Comparison of ENCODE assay signal across 26 cellular contexts in the genomic region with DNA sequence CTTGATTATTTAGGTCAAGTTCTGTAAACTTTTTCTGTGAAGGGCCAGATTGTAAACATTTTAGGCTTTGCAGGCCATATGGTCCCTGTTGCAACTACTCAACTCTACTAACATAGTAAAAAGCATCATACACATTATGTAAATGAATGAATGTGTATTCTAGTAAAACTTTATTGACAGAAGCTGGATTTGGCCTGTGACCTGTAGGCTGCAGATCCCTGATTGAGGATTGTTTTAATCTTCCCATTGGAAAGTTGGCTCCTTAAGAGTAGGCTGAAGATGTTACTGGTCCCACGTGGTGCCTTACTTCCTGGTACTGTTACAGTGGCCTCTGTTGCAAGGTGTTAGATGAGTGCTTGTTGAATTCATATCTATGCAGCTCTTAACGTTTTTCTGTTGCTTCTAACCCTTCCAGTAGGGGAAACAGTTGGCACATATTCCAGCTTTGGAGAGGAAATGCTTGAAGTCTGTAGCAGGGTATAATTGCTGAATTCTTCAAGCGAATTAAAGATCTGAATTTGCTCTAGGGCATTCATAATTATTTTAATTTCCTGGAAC.
DNase-seq lines count a peak whose midpoint lies in the region; ATAC-seq and TF ChIP-seq lines count a peak whose summit lies in the region.
"Had no signal": no experiment of that assay in that cellular context is flagged by ENCODE, and none has a peak within 500 bp of the region (broad histone marks: within the 10 kb centered on the region; RNA-seq: fewer than 3 reads in every experiment).

No MANE protein-coding gene starts in this region.

- H3K27ac ChIP-seq in GM23338 (ENCODE audit: low read depth), result 0 out of 2 replicates have a peak overlapping the region, but pooled peaks have one; percentile 42
- peak overlapping the region; percentile 4 to 30 for H3K27ac ChIP-seq in left lung
- H3K27ac ChIP-seq in stomach, result peak overlapping the region in 3 of 5 donors; percentile 17 to 74 (median 57)
- H3K27ac ChIP-seq: GM23248, sigmoid colon had no signal

- intact Hi-C loops in left lung (cut with DNase I) (no loop called here), stomach (cut with DNase I; ENCODE audit: low total_unique reads) (no loop called here)

- H2AFZ ChIP-seq in GM23338, result no peak overlapping the region
- H2AFZ ChIP-seq: GM23248 had no signal

- no peak for TF ChIP-seq EP300 in stomach (IDR thresholded peaks at IDR 0.05)

- no peak overlapping the region for H3K4me3 Mint-ChIP-seq in GM23338
- H3K4me3 Mint-ChIP-seq: activated naive CD4-positive, alpha-beta T cell treated with anti-CD3 and anti-CD28 coated beads, Interleukin-2, amount 10 ng/mL, durations not matched to agents 7 days and 5 days; activated T-cell treated with anti-CD3 and anti-CD28 coated beads, Interleukin-2, amount 50 U/mL, for 4 hours; memory B cell; natural killer cell; stimulated activated naive B cell treated with anti-CD40 and anti-IgM and Interleukin-4, amounts not matched to agents 10 μg/mL and 1 μg/mL and 100 μg/mL, for 72 hours had no signal

- H3K36me3 ChIP-seq in GM23338 (ENCODE audit: insufficient read depth), result no peaks in the 10 kb centered on the region
- H3K36me3 ChIP-seq in left lung, result no peaks in the 10 kb centered on the region
- H3K36me3 ChIP-seq in stomach, result no peaks in the 10 kb centered on the region
- H3K36me3 ChIP-seq: ovary, sigmoid colon, transverse colon had no signal

- no peak overlapping the region for H3K4me3 ChIP-seq in GM23338
- H3K4me3 ChIP-seq in NB4 (ENCODE audit: low read depth, low read length), result no peak overlapping the region
- no peak overlapping the region for H3K4me3 ChIP-seq in left lung
- no peak overlapping the region for H3K4me3 ChIP-seq in stomach
- H3K4me3 ChIP-seq: dorsolateral prefrontal cortex, GM23248, ovary, sigmoid colon, transverse colon had no signal

- H3F3A ChIP-seq in GM23338 (replicated peaks; ENCODE audit: low read depth), result 0 out of 2 replicates have a peak, but pooled peaks cover 4% of the 10 kb centered on the region

- TF ChIP-seq CTCF in GM23338 (conservative IDR thresholded peaks at IDR 0.05; ENCODE audit: low read depth in 2 of 2) (no peak), NB4 (IDR thresholded peaks at IDR 0.05; ENCODE audit: low read depth, low read length) (no peak), left lung (IDR thresholded peaks at IDR 0.05) (no peak), stomach (IDR thresholded peaks at IDR 0.05) (no peak)

- peaks cover 100% of the 10 kb centered on the region for H3K79me2 ChIP-seq in GM23338 (replicated peaks; ENCODE audit: insufficient read depth)

- peaks cover 9% of the 10 kb centered on the region for H3K36me3 Mint-ChIP-seq in GM23338 (ENCODE audit: low read depth)
- H3K36me3 Mint-ChIP-seq: activated naive CD4-positive, alpha-beta T cell treated with anti-CD3 and anti-CD28 coated beads, Interleukin-2, amount 10 ng/mL, durations not matched to agents 7 days and 5 days; memory B cell; natural killer cell; stimulated activated naive B cell treated with anti-CD40 and anti-IgM and Interleukin-4, amounts not matched to agents 10 μg/mL and 1 μg/mL and 100 μg/mL, for 72 hours had no signal

- no peaks in the 10 kb centered on the region for H3K27me3 ChIP-seq in GM23338 (ENCODE audit: insufficient read depth)
- no peaks in the 10 kb centered on the region for H3K27me3 ChIP-seq in left lung
- H3K27me3 ChIP-seq in stomach, result no peaks in the 10 kb centered on the region
- H3K27me3 ChIP-seq: dorsolateral prefrontal cortex, ovary, sigmoid colon, transverse colon had no signal

- H3K4me1 Mint-ChIP-seq in GM23338, result peaks cover 54% of the 10 kb centered on the region
- H3K4me1 Mint-ChIP-seq: activated naive CD4-positive, alpha-beta T cell treated with anti-CD3 and anti-CD28 coated beads, Interleukin-2, amount 10 ng/mL, durations not matched to agents 7 days and 5 days; natural killer cell had no signal

- 27 to 32% (median 29%) methylated on average over 3 of the region's 3 CpGs for WGBS in stomach, 5 donors

- H4K20me1 ChIP-seq in GM23338 (replicated peaks; ENCODE audit: insufficient read depth), result peaks cover 36% of the 10 kb centered on the region

- H3K4me1 ChIP-seq in GM23338 (ENCODE audit: insufficient read depth), result peaks cover 49% of the 10 kb centered on the region
- H3K4me1 ChIP-seq in left lung, result peaks cover 48 to 79% of the 10 kb centered on the region in 2 donors
- H3K4me1 ChIP-seq in stomach, result peaks cover 70 to 100% (median 86%) of the 10 kb centered on the region in 4 donors

- ATAC-seq in GM23338 (no peak; the same call in 2 of the 3 replicates), left lung (peak; percentile 75)
- ATAC-seq: activated CD4-positive, CD25-positive, alpha-beta regulatory T cell treated with anti-CD3 and anti-CD28 coated beads, Interleukin-2, amount 50 U/mL, for 24 hours; activated T-cell treated with anti-CD3 and anti-CD28 coated beads, Interleukin-2, amount 50 U/mL, for 4 hours; natural killer cell; stimulated activated naive B cell treated with anti-CD40 and anti-IgM and Interleukin-4, amounts not matched to agents 10 μg/mL and 1 μg/mL and 100 μg/mL, for 72 hours had no signal

- peaks cover 4% of the 10 kb centered on the region for H3K27me3 Mint-ChIP-seq in GM23338 (ENCODE audit: insufficient read depth, low read depth, poor library complexity)
- H3K27me3 Mint-ChIP-seq: memory B cell; stimulated activated naive B cell treated with anti-CD40 and anti-IgM and Interleukin-4, amounts not matched to agents 10 μg/mL and 1 μg/mL and 100 μg/mL, for 72 hours had no signal

- 0 out of 2 replicates have a peak overlapping the region, but pooled peaks have one; percentile 55 for H3K4me2 ChIP-seq in GM23338

- no peaks in the 10 kb centered on the region for H3K9me2 ChIP-seq in GM23338 (ENCODE audit: insufficient read depth)

- TF ChIP-seq POLR2A in NB4 (IDR thresholded peaks at IDR 0.05; ENCODE audit: extremely low read depth, insufficient read length) (no peak), stomach (IDR thresholded peaks at IDR 0.05) (no peak)

- H3K9me3 Mint-ChIP-seq in GM23338, result no peaks in the 10 kb centered on the region
- H3K9me3 Mint-ChIP-seq: activated naive CD4-positive, alpha-beta T cell treated with anti-CD3 and anti-CD28 coated beads, Interleukin-2, amount 10 ng/mL, durations not matched to agents 7 days and 5 days; activated T-cell treated with anti-CD3 and anti-CD28 coated beads, Interleukin-2, amount 50 U/mL, for 4 hours; memory B cell; natural killer cell; stimulated activated naive B cell treated with anti-CD40 and anti-IgM and Interleukin-4, amounts not matched to agents 10 μg/mL and 1 μg/mL and 100 μg/mL, for 72 hours had no signal

- H3K27ac Mint-ChIP-seq in GM23338, result no peak overlapping the region
- H3K27ac Mint-ChIP-seq: activated naive CD4-positive, alpha-beta T cell treated with anti-CD3 and anti-CD28 coated beads, Interleukin-2, amount 10 ng/mL, durations not matched to agents 7 days and 5 days; memory B cell; natural killer cell; stimulated activated naive B cell treated with anti-CD40 and anti-IgM and Interleukin-4, amounts not matched to agents 10 μg/mL and 1 μg/mL and 100 μg/mL, for 72 hours had no signal

- DNase-seq in GM23338 (ENCODE audit: low spot score) (no peak), NB4 (ENCODE audit: low read depth) (peak; percentile 36), left lung (no peak), stomach (no peak), NCI-H510A (lab: John Stamatoyannopoulos, UW) (no peak)
- DNase-seq in stimulated activated CD4-positive, alpha-beta T cell treated with anti-CD3 and anti-CD28 coated beads, Interleukin-4, amount 100 ng/mL, for 24 hours, result no peak
- DNase-seq in effector CD4-positive, alpha-beta T cell, result no peak
- DNase-seq: activated CD8-positive, alpha-beta memory T cell treated with anti-CD3 and anti-CD28 coated beads for 24 hours; activated naive CD4-positive, alpha-beta T cell treated with anti-CD3 and anti-CD28 coated beads, Interleukin-2, amount 10 ng/mL, durations not matched to agents 7 days and 5 days; activated T-cell treated with anti-CD3 and anti-CD28 coated beads, Interleukin-2, amount 50 U/mL, for 4 hours; anterior cingulate cortex; dorsolateral prefrontal cortex; foreskin melanocyte; GM23248; islet precursor cell; KG1; natural killer cell; NCI-H1092; NCI-H2029 treated with DMSO at 0.1 percent for 48 hours; NCI-H345; ovary; sigmoid colon; stimulated activated naive B cell treated with anti-CD40 and anti-IgM and Interleukin-4, amounts not matched to agents 10 μg/mL and 1 μg/mL and 100 μg/mL, for 72 hours; transverse colon had no signal

- H3K9me3 ChIP-seq in left lung, result no peaks in the 10 kb centered on the region
- H3K9me3 ChIP-seq in stomach, result no peaks in the 10 kb centered on the region
- H3K9me3 ChIP-seq: ovary, sigmoid colon, transverse colon had no signal

TF ChIP-seq in GM23338, 12 proteins besides CTCF, POLR2A, EP300 and RAD21 (continues in another document):
- no peak for TF ChIP-seq POLR2AphosphoS5 (IDR thresholded peaks at IDR 0.05; ENCODE audit: low read depth)
- TF ChIP-seq EZH2 (IDR thresholded peaks at IDR 0.05; ENCODE audit: low read depth, unreplicated experiment), result no peak
- TF ChIP-seq JUNB (IDR thresholded peaks at IDR 0.05; ENCODE audit: unreplicated experiment), result no peak
- no peak for TF ChIP-seq ETS1 (IDR thresholded peaks at IDR 0.05)
- TF ChIP-seq STAT1 (IDR thresholded peaks at IDR 0.05; ENCODE audit: unreplicated experiment), result no peak
- no peak for TF ChIP-seq ZNF331 (CRISPR knock-in tag; IDR thresholded peaks at IDR 0.05; ENCODE audit: low read depth)
